In the genomic region with DNA sequence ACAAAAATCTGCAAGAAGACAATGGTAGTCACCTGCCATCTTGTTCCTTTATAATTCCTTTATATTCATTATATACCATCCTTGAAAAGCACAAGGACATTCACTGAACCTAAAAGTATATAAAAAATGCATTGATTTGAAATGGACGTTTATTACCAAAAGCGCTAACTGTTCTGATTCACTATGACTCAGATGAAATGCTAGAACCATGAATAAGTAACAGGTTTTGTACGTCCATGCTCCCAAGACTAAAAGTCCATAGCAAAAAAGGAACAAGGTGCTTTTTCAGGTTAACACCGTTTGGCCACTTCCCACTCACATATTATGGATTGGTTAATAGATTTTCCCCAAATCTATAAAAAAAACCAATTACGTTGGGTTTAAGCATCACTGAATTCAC, we compare ENCODE assay signal across 22 cellular contexts.
"Had no signal": no experiment of that assay in that cellular context is flagged by ENCODE, and none has a peak within 500 bp of the region (broad histone marks: within the 10 kb centered on the region; RNA-seq: fewer than 3 reads in every experiment).

No MANE protein-coding gene starts in this region.

- H3K4me1 Mint-ChIP-seq: activated naive CD8-positive, alpha-beta T cell treated with anti-CD3 and anti-CD28 coated beads for 36 hours; activated T-helper 17 cell treated with anti-CD3 and anti-CD28 coated beads, Interleukin-2, amount 50 U/mL, for 72 hours; immature natural killer cell; mesothelial cell of epicardium; naive thymus-derived CD8-positive, alpha-beta T cell; neural progenitor cell; stimulated activated effector memory CD8-positive, alpha-beta T cell treated with anti-CD3 and anti-CD28 coated beads, Interleukin-12 subunit alpha, Interleukin-12 subunit beta, amount 100 ng/mL, for 72 hours; stimulated activated naive CD8-positive, alpha-beta T cell treated with anti-CD3 and anti-CD28 coated beads, Interleukin-15, amount 100 ng/mL, for 72 hours had no signal

- H3K27me3 Mint-ChIP-seq: activated T-helper 17 cell treated with anti-CD3 and anti-CD28 coated beads, Interleukin-2, amount 50 U/mL, for 72 hours; naive thymus-derived CD8-positive, alpha-beta T cell; stimulated activated naive CD8-positive, alpha-beta T cell treated with anti-CD3 and anti-CD28 coated beads, Interleukin-15, amount 100 ng/mL, for 72 hours had no signal

- H3K9me3 Mint-ChIP-seq: endodermal cell, mesothelial cell of epicardium, neural progenitor cell had no signal

- H3K27ac ChIP-seq: cardiac muscle cell, epithelial cell of prostate, left ventricle myocardium inferior, neural progenitor cell, tibial artery had no signal

- DNase-seq: activated naive CD4-positive, alpha-beta T cell; activated naive CD8-positive, alpha-beta T cell treated with anti-CD3 and anti-CD28 coated beads for 36 hours; activated T-cell treated with anti-CD3 and anti-CD28 coated beads, Interleukin-2, amount 50 U/mL, for 1 hour; cortex of kidney; endodermal cell; immature natural killer cell; left ventricle myocardium inferior; naive thymus-derived CD8-positive, alpha-beta T cell; posterior cingulate gyrus; small intestine; stimulated activated CD4-positive, alpha-beta T cell treated with anti-CD3 and anti-CD28 coated beads, Interleukin-2, amount 100 ng/mL, for 24 hours; stimulated activated naive CD8-positive, alpha-beta T cell treated with anti-CD3 and anti-CD28 coated beads, Interleukin-15, amount 100 ng/mL, for 72 hours; tibial artery had no signal

- H3K9me3 ChIP-seq: left ventricle myocardium inferior, tibial artery had no signal

- H3K4me3 Mint-ChIP-seq: activated naive CD8-positive, alpha-beta T cell treated with anti-CD3 and anti-CD28 coated beads for 36 hours; activated T-helper 17 cell treated with anti-CD3 and anti-CD28 coated beads, Interleukin-2, amount 50 U/mL, for 72 hours; endodermal cell; immature natural killer cell; mesothelial cell of epicardium; naive thymus-derived CD8-positive, alpha-beta T cell; neural progenitor cell; stimulated activated effector memory CD8-positive, alpha-beta T cell treated with anti-CD3 and anti-CD28 coated beads, Interleukin-12 subunit alpha, Interleukin-12 subunit beta, amount 100 ng/mL, for 72 hours; stimulated activated naive CD8-positive, alpha-beta T cell treated with anti-CD3 and anti-CD28 coated beads, Interleukin-15, amount 100 ng/mL, for 72 hours had no signal

- H3K4me3 ChIP-seq: cardiac muscle cell, left ventricle myocardium inferior, neural progenitor cell, tibial artery had no signal

- H3K27ac Mint-ChIP-seq: activated naive CD8-positive, alpha-beta T cell treated with anti-CD3 and anti-CD28 coated beads for 36 hours; activated T-helper 17 cell treated with anti-CD3 and anti-CD28 coated beads, Interleukin-2, amount 50 U/mL, for 72 hours; endodermal cell; immature natural killer cell; mesothelial cell of epicardium; naive thymus-derived CD8-positive, alpha-beta T cell; neural progenitor cell; stimulated activated effector memory CD8-positive, alpha-beta T cell treated with anti-CD3 and anti-CD28 coated beads, Interleukin-12 subunit alpha, Interleukin-12 subunit beta, amount 100 ng/mL, for 72 hours; stimulated activated naive CD8-positive, alpha-beta T cell treated with anti-CD3 and anti-CD28 coated beads, Interleukin-15, amount 100 ng/mL, for 72 hours had no signal

- ATAC-seq: activated T-helper 17 cell treated with anti-CD3 and anti-CD28 coated beads, Interleukin-2, amount 50 U/mL, for 72 hours; naive thymus-derived CD8-positive, alpha-beta T cell; sciatic nerve; stimulated activated effector memory CD8-positive, alpha-beta T cell treated with anti-CD3 and anti-CD28 coated beads, Interleukin-12 subunit alpha, Interleukin-12 subunit beta, amount 100 ng/mL, for 72 hours; stimulated activated naive CD8-positive, alpha-beta T cell treated with anti-CD3 and anti-CD28 coated beads, Interleukin-15, amount 100 ng/mL, for 72 hours had no signal

- H3K36me3 Mint-ChIP-seq: activated naive CD8-positive, alpha-beta T cell treated with anti-CD3 and anti-CD28 coated beads for 36 hours; immature natural killer cell; mesothelial cell of epicardium; naive thymus-derived CD8-positive, alpha-beta T cell; neural progenitor cell; stimulated activated effector memory CD8-positive, alpha-beta T cell treated with anti-CD3 and anti-CD28 coated beads, Interleukin-12 subunit alpha, Interleukin-12 subunit beta, amount 100 ng/mL, for 72 hours had no signal

- FAIRE-seq: astrocyte, TTC549 had no signal
